ENCODE assay signal across 9 cellular contexts in genomic region chr10:119103241-119103640, GRCh38. TPM values are rescaled to one million over a fixed set of nuclear protein-coding genes. Genes with fewer than 3 reads are reported as not detected.
DNase-seq lines count a peak whose midpoint lies in the region; ATAC-seq and TF ChIP-seq lines count a peak whose summit lies in the region.
"Had no signal": no experiment of that assay in that cellular context is flagged by ENCODE, and none has a peak within 500 bp of the region (broad histone marks: within the 10 kb centered on the region; RNA-seq: fewer than 3 reads in every experiment).

No MANE protein-coding gene starts in this region.

- no peaks in the 10 kb centered on the region for H3K27me3 ChIP-seq in CD4-positive, CD25-positive, alpha-beta regulatory T cell (ENCODE audit: control insufficient read depth, insufficient read depth, low read length)
- H3K27me3 ChIP-seq in Loucy (ENCODE audit: insufficient read depth, low read length, poor library complexity, severe bottlenecking): no peaks in the 10 kb centered on the region
- no peaks in the 10 kb centered on the region for H3K27me3 ChIP-seq in neutrophil

- peaks cover 0 to 2% (median 0%) of the 10 kb centered on the region in 7 donors for H3K9me3 Mint-ChIP-seq in CD4-positive, CD25-positive, alpha-beta regulatory T cell

- DNase-seq in CD4-positive, CD25-positive, alpha-beta regulatory T cell: no peak
- DNase-seq in EL: no peak
- no peak for DNase-seq in NCI-H2171 treated with DMSO at 0.1 percent for 48 hours (lab: John Stamatoyannopoulos, UW)
- DNase-seq: NCI-H1105 had no signal

- TF ChIP-seq CTCF in Loucy (conservative IDR thresholded peaks at IDR 0.05; ENCODE audit: low read length): no peak
- no peak for TF ChIP-seq CTCF in neutrophil (IDR thresholded peaks at IDR 0.05)

- peak overlapping the region; percentile 21 for H3K4me3 ChIP-seq in CD4-positive, CD25-positive, alpha-beta regulatory T cell (ENCODE audit: low read depth, low read length)
- H3K4me3 ChIP-seq in Loucy (ENCODE audit: low read length, poor library complexity, severe bottlenecking) (peak overlapping the region; percentile 23), neutrophil (ENCODE audit: low read depth in 1 of 2, low read length in 1 of 2) (peak overlapping the region in 1 of 2 experiments; percentile 79)

- no peaks in the 10 kb centered on the region for H3K9me3 ChIP-seq in CD4-positive, CD25-positive, alpha-beta regulatory T cell (ENCODE audit: control insufficient read depth in 2 of 2, low read length in 2 of 2)
- H3K9me3 ChIP-seq in Loucy (ENCODE audit: insufficient read depth, low read depth, low read length) (no peaks in the 10 kb centered on the region), neutrophil (no peaks in the 10 kb centered on the region)

- peak overlapping the region; percentile 88 to 94 (median 90) for H3K4me3 Mint-ChIP-seq in CD4-positive, CD25-positive, alpha-beta regulatory T cell

- H3K27ac ChIP-seq in CD4-positive, CD25-positive, alpha-beta regulatory T cell (ENCODE audit: insufficient read depth, low read length, poor library complexity, severe bottlenecking): peak overlapping the region; percentile 67
- H3K27ac ChIP-seq in cingulate gyrus (ENCODE audit: low read depth, low read length) (peak overlapping the region; percentile 44), neutrophil (peak overlapping the region; percentile 87)

- H3K9me2 ChIP-seq in Loucy (replicated peaks; ENCODE audit: low read depth, low read length): no peaks in the 10 kb centered on the region

- peaks cover 8% of the 10 kb centered on the region; the same call in 1 of the 2 replicates for H3F3A ChIP-seq in Loucy (ENCODE audit: low read depth)

- H3K4me1 Mint-ChIP-seq in CD4-positive, CD25-positive, alpha-beta regulatory T cell: peaks cover 8 to 52% (median 20%) of the 10 kb centered on the region in 4 donors

- H2AFZ ChIP-seq in Loucy (ENCODE audit: low read length): peak overlapping the region; percentile 71

- H3K4me1 ChIP-seq in CD4-positive, CD25-positive, alpha-beta regulatory T cell (ENCODE audit: control insufficient read depth, insufficient read depth, low read length, poor library complexity, severe bottlenecking): peaks cover 13% of the 10 kb centered on the region
- H3K4me1 ChIP-seq in Loucy (ENCODE audit: insufficient read depth, low read length, poor library complexity, severe bottlenecking) (peaks cover 13% of the 10 kb centered on the region), neutrophil (ENCODE audit: control insufficient read depth in 1 of 2, insufficient read depth in 1 of 2, low read depth in 1 of 2, low read length in 1 of 2) (peaks cover 45 to 54% of the 10 kb centered on the region in 2 experiments)

- H3K27ac Mint-ChIP-seq in CD4-positive, CD25-positive, alpha-beta regulatory T cell: peak overlapping the region in 2 of 3 donors; percentile 87 to 93

- ATAC-seq in CD4-positive, CD25-positive, alpha-beta regulatory T cell (ENCODE audit: low read depth in 2 of 2): no peak
- ATAC-seq in HG02870 (IDR thresholded peaks at IDR 0.05; ENCODE audit: unreplicated experiment) (no peak), GM18873 (IDR thresholded peaks at IDR 0.05; ENCODE audit: low FRiP score, unreplicated experiment) (no peak)

- peaks cover 6% of the 10 kb centered on the region for H3K36me3 Mint-ChIP-seq in CD4-positive, CD25-positive, alpha-beta regulatory T cell

- H3K9ac ChIP-seq in Loucy (ENCODE audit: low read depth, low read length, poor library complexity, severe bottlenecking): no peak overlapping the region

- H4K20me1 ChIP-seq in Loucy (ENCODE audit: insufficient read depth, low read length, poor library complexity, severe bottlenecking): peaks cover 5% of the 10 kb centered on the region

- H3K4me2 ChIP-seq in Loucy (ENCODE audit: low read depth, low read length, poor library complexity, severe bottlenecking): peak overlapping the region; percentile 41

- no peaks in the 10 kb centered on the region for H3K27me3 Mint-ChIP-seq in CD4-positive, CD25-positive, alpha-beta regulatory T cell

- H3K79me2 ChIP-seq in Loucy (ENCODE audit: insufficient read depth, low read length): peaks cover 18% of the 10 kb centered on the region

- no peaks in the 10 kb centered on the region for H3K36me3 ChIP-seq in CD4-positive, CD25-positive, alpha-beta regulatory T cell (ENCODE audit: control insufficient read depth, insufficient read depth, low read length)
- no peaks in the 10 kb centered on the region for H3K36me3 ChIP-seq in Loucy (ENCODE audit: insufficient read depth, low read length)
- peaks cover 2% of the 10 kb centered on the region for H3K36me3 ChIP-seq in neutrophil

RNA-seq across cellular contexts. Expression of gene DENND10, which starts 0.7 kb away (rescaled TPM):
- total RNA-seq in CD4-positive, CD25-positive, alpha-beta regulatory T cell: 82.6 TPM
- polyA plus RNA-seq in CD4-positive, CD25-positive, alpha-beta regulatory T cell: 100 to 1,000 TPM in 1 of 4 donors, 10 to 100 TPM in 3; 72.3 to 121 (median 92.3) TPM

RNA-seq across cellular contexts. Expression of gene EIF3A, which starts 22.6 kb away (rescaled TPM):
- 203 TPM for total RNA-seq in CD4-positive, CD25-positive, alpha-beta regulatory T cell
- 10 to 100 TPM; 66.4 to 74.8 (median 68.6) TPM for polyA plus RNA-seq in CD4-positive, CD25-positive, alpha-beta regulatory T cell
